Comparison of ENCODE assay signal across 12 cellular contexts in genomic region chr7:27143950-27144798, GRCh38. TPM values are rescaled to one million over a fixed set of nuclear protein-coding genes. Genes with fewer than 3 reads are reported as not detected.
DNase-seq lines count a peak whose midpoint lies in the region; ATAC-seq and TF ChIP-seq lines count a peak whose summit lies in the region.
"Had no signal": no experiment of that assay in that cellular context is flagged by ENCODE, and none has a peak within 500 bp of the region (broad histone marks: within the 10 kb centered on the region; RNA-seq: fewer than 3 reads in every experiment).

No MANE protein-coding gene starts in this region.

- no peak for TF ChIP-seq EP300 in sigmoid colon (IDR thresholded peaks at IDR 0.05)

- H3K9me3 ChIP-seq in SJSA1 (replicated peaks) (no peaks in the 10 kb centered on the region), iPS-15b (ENCODE audit: control insufficient read depth, insufficient read depth, low read length) (no peaks in the 10 kb centered on the region), sigmoid colon (no peaks in the 10 kb centered on the region)

- H3K4me1 ChIP-seq in SJSA1 (replicated peaks) (peaks cover 53% of the 10 kb centered on the region), iPS-15b (ENCODE audit: control insufficient read depth, insufficient read depth, low read length) (no peaks in the 10 kb centered on the region), sigmoid colon (peaks cover 0 to 48% (median 34%) of the 10 kb centered on the region in 4 donors)

- no peak for TF ChIP-seq POLR2A in sigmoid colon (IDR thresholded peaks at IDR 0.05)

- no peak for TF ChIP-seq CTCF in sigmoid colon (IDR thresholded peaks at IDR 0.05)

- DNase-seq in ELF-1 (ENCODE audit: low read depth, low spot score), result peak; percentile 24
- DNase-seq in SJSA1 (ENCODE audit: low read depth in 1 of 2, low spot score in 2 of 2), result peak in 1 of 2 experiments; percentile 25
- DNase-seq in sigmoid colon, result peak; percentile 64
- no peak for DNase-seq in NOMO-1 treated with dmso at 0.1 percent for 144 hours (lab: John Stamatoyannopoulos, UW; ENCODE audit: unreplicated experiment)
- no peak for DNase-seq in NK-92 (lab: John Stamatoyannopoulos, UW; ENCODE audit: unreplicated experiment)
- no peak for DNase-seq in LoVo (ENCODE audit: low spot score)
- DNase-seq: activated T-cell treated with anti-CD3 and anti-CD28 coated beads, Interleukin-2, amount 50 U/mL, for 1 hour had no signal

- 12 to 59% methylated on average over 40 of the region's 40 CpGs for WGBS in sigmoid colon, 2 donors

- no peak for ATAC-seq in HG02759 (IDR thresholded peaks at IDR 0.05; ENCODE audit: unreplicated experiment)
- ATAC-seq: stimulated activated memory B cell treated with anti-CD40 and anti-IgM and Interleukin-4, amounts not matched to agents 10 μg/mL and 1 μg/mL and 100 μg/mL, for 72 hours had no signal

- H3K27ac ChIP-seq in SJSA1, result no peak overlapping the region
- peak overlapping the region; percentile 52 to 99 (median 92) for H3K27ac ChIP-seq in sigmoid colon

- no peak overlapping the region for H3K9ac ChIP-seq in iPS-15b (ENCODE audit: low read depth, low read length)

- intact Hi-C loops in sigmoid colon (cut with DNase I), result loop anchor here (2.0 kb wide), 1 partner anchor 289 kb away; no protein-coding TSS in a partner anchor

- H3K4me3 ChIP-seq in SJSA1 (peak overlapping the region; percentile 48), iPS-15b (ENCODE audit: low read depth, low read length) (peak overlapping the region; percentile 14), sigmoid colon (peak overlapping the region in 3 of 4 donors; percentile 52 to 60 (median 58))

- peaks cover 12% of the 10 kb centered on the region for H3K36me3 ChIP-seq in SJSA1
- H3K36me3 ChIP-seq in iPS-15b (ENCODE audit: control insufficient read depth, insufficient read depth, low read length), result no peaks in the 10 kb centered on the region
- H3K36me3 ChIP-seq in sigmoid colon, result peaks cover 15 to 42% (median 17%) of the 10 kb centered on the region in 4 donors

- no peaks in the 10 kb centered on the region for H3K27me3 ChIP-seq in SJSA1 (replicated peaks)
- H3K27me3 ChIP-seq in iPS-15b (ENCODE audit: control insufficient read depth, insufficient read depth, low read length), result peaks cover 99% of the 10 kb centered on the region
- no peaks in the 10 kb centered on the region for H3K27me3 ChIP-seq in sigmoid colon

RNA-seq across cellular contexts. Expression of gene HOXA5, which starts 0.7 kb away (rescaled TPM):
- 0.79 and 0.81 TPM in 2 replicates for total RNA-seq in SJSA1 (2014; rRNA removed; shearing (Covaris generic))
- total RNA-seq in sigmoid colon, result 10 to 100 TPM in 3 of 4 donors, 1 to 10 TPM in 1; 9.2 to 12.2 (median 11.2) TPM
- polyA plus RNA-seq in sigmoid colon, result 10 to 100 TPM in 1 of 3 donors, 1 to 10 TPM in 2; 3.2 to 14.3 (median 7.8) TPM
- total RNA-seq: frontal cortex had no signal

RNA-seq across cellular contexts. Expression of gene HOXA6, which starts 3.4 kb away (rescaled TPM):
- 0.79 TPM in 1 of 2 replicates, not detected in the other for total RNA-seq in SJSA1 (2014; rRNA removed; shearing (Covaris generic))
- total RNA-seq in sigmoid colon, result 1 to 10 TPM; 4.2 to 10.0 (median 4.5) TPM
- polyA plus RNA-seq in sigmoid colon, result 1 to 10 TPM in 2 of 3 donors, not detected in 1; 1.6 to 8.1 TPM
- total RNA-seq: cardiac septum, frontal cortex had no signal

RNA-seq across cellular contexts. Expression of gene HOXA3, which starts 8.2 kb away (rescaled TPM):
- total RNA-seq in SJSA1 (2014; rRNA removed; shearing (Covaris generic)), result 0.13 and 1.8 TPM in 2 replicates
- total RNA-seq in sigmoid colon, result 10 to 100 TPM in 2 of 4 donors, 1 to 10 TPM in 2; 4.9 to 20.8 (median 12.0) TPM
- polyA plus RNA-seq in sigmoid colon, result 10 to 100 TPM in 2 of 3 donors, 1 to 10 TPM in 1; 3.9 to 15.6 (median 10.3) TPM
- total RNA-seq: frontal cortex had no signal

RNA-seq across cellular contexts. Expression of gene HOXA7, which starts 12.3 kb away (rescaled TPM):
- 0.09 and 2.9 TPM in 2 replicates for total RNA-seq in SJSA1 (2014; rRNA removed; shearing (Covaris generic))
- total RNA-seq in sigmoid colon, result 1 to 10 TPM; 4.7 to 9.1 (median 7.3) TPM
- 10 to 100 TPM; 18.0 to 23.9 (median 18.0) TPM for polyA plus RNA-seq in sigmoid colon
- total RNA-seq: cardiac septum, frontal cortex had no signal

RNA-seq across cellular contexts. Expression of gene HOXA4, which starts 13.6 kb away (rescaled TPM):
- total RNA-seq in SJSA1 (2014; rRNA removed; shearing (Covaris generic)), result 0.58 TPM in 1 of 2 replicates, not detected in the other
- total RNA-seq in sigmoid colon, result 1 to 10 TPM; 2.0 to 4.2 (median 2.9) TPM
- polyA plus RNA-seq in sigmoid colon, result 1 to 10 TPM in 2 of 3 donors, not detected in 1; 1.8 to 4.8 TPM
- total RNA-seq: frontal cortex had no signal

Comparison
In these comparisons a context has a peak if more than half of its experiments do, and no peak if none do; other contexts are left out.
1. DNase-seq: peak in ELF-1 (single experiment) and sigmoid colon (single experiment); none in NOMO-1 treated with dmso at 0.1 percent for 144 hours (single experiment), NK-92 (single experiment) and LoVo (single experiment).
2. Peak in every context shown above with its lines, with median percentiles within 50 percentile points of each other: H3K4me3 ChIP-seq.